10 cellular contexts compared by ENCODE assay signal in genomic region chr6:35368038-35368887, GRCh38. TPM values are rescaled to one million over a fixed set of nuclear protein-coding genes. Genes with fewer than 3 reads are reported as not detected.
A peak's percentile ranks its signal among the peaks of the same experiment; 100 is the strongest.
DNase-seq lines count a peak whose midpoint lies in the region; ATAC-seq and TF ChIP-seq lines count a peak whose summit lies in the region.
"Had no signal": no experiment of that assay in that cellular context is flagged by ENCODE, and none has a peak within 500 bp of the region (broad histone marks: within the 10 kb centered on the region; RNA-seq: fewer than 3 reads in every experiment).

No MANE protein-coding gene starts in this region.

- H3K4me1 Mint-ChIP-seq in CD8-positive, alpha-beta T cell (ENCODE audit: low read depth): peaks cover 65% of the 10 kb centered on the region
- H3K4me1 Mint-ChIP-seq in activated T-helper 1 cell treated with anti-CD3 and anti-CD28 coated beads, Interleukin-12 subunit alpha, Interleukin-12 subunit beta, Interleukin-2, Interleukin-4 antibody, amounts not matched to agents 30 ng/mL and 10 ng/mL and 1 ng/mL, durations not matched to agents 14 hours and 24 hours and 36 hours (ENCODE audit: low read depth): peaks cover 56% of the 10 kb centered on the region

- no peaks in the 10 kb centered on the region for H3K9me3 ChIP-seq in CD8-positive, alpha-beta T cell (ENCODE audit: low read length)
- no peaks in the 10 kb centered on the region for H3K9me3 ChIP-seq in mucosa of descending colon
- H3K9me3 ChIP-seq: uterus had no signal

- no peaks in the 10 kb centered on the region for H3K27me3 Mint-ChIP-seq in CD8-positive, alpha-beta T cell (ENCODE audit: low read depth)
- no peaks in the 10 kb centered on the region for H3K27me3 Mint-ChIP-seq in activated T-helper 1 cell treated with anti-CD3 and anti-CD28 coated beads, Interleukin-12 subunit alpha, Interleukin-12 subunit beta, Interleukin-2, Interleukin-4 antibody, amounts not matched to agents 30 ng/mL and 10 ng/mL and 1 ng/mL, durations not matched to agents 14 hours and 24 hours and 36 hours (ENCODE audit: insufficient read depth)

- peaks cover 41% of the 10 kb centered on the region for H3K4me1 ChIP-seq in CD8-positive, alpha-beta T cell (ENCODE audit: insufficient read depth, low read length)
- H3K4me1 ChIP-seq in mucosa of descending colon (ENCODE audit: low read depth): peaks cover 24% of the 10 kb centered on the region
- H3K4me1 ChIP-seq: uterus had no signal

- CTCF ChIA-PET in CD8-positive, alpha-beta T cell (lab: Charles Lee): interaction anchor here (0.8 to 1.6 kb wide), 3 partner anchors 9 to 100 kb away, joined by 3 to 7 read pairs (median 4); partner anchors contain the start of genes DEF6 and RPL10A

- no peaks in the 10 kb centered on the region for H3K27me3 ChIP-seq in CD8-positive, alpha-beta T cell (ENCODE audit: insufficient read depth, low read length)
- H3K27me3 ChIP-seq: uterus had no signal

- peak overlapping the region; percentile 81 for H3K27ac Mint-ChIP-seq in CD8-positive, alpha-beta T cell
- H3K27ac Mint-ChIP-seq in activated T-helper 1 cell treated with anti-CD3 and anti-CD28 coated beads, Interleukin-12 subunit alpha, Interleukin-12 subunit beta, Interleukin-2, Interleukin-4 antibody, amounts not matched to agents 30 ng/mL and 10 ng/mL and 1 ng/mL, durations not matched to agents 14 hours and 24 hours and 36 hours: peak overlapping the region; percentile 50

- ATAC-seq in CD8-positive, alpha-beta T cell: peak; percentile 44
- ATAC-seq in HG02610 (IDR thresholded peaks at IDR 0.05; ENCODE audit: unreplicated experiment) (peak; percentile 34), mucosa of descending colon (peak; percentile 70), GM18909 (IDR thresholded peaks at IDR 0.05; ENCODE audit: poor library complexity, unreplicated experiment) (no peak), GM21717 (IDR thresholded peaks at IDR 0.05; ENCODE audit: unreplicated experiment) (no peak), HG02763 (IDR thresholded peaks at IDR 0.05; ENCODE audit: unreplicated experiment) (no peak)

- no peaks in the 10 kb centered on the region for H3K9me3 Mint-ChIP-seq in CD8-positive, alpha-beta T cell
- H3K9me3 Mint-ChIP-seq in activated T-helper 1 cell treated with anti-CD3 and anti-CD28 coated beads, Interleukin-12 subunit alpha, Interleukin-12 subunit beta, Interleukin-2, Interleukin-4 antibody, amounts not matched to agents 30 ng/mL and 10 ng/mL and 1 ng/mL, durations not matched to agents 14 hours and 24 hours and 36 hours: no peaks in the 10 kb centered on the region

- POLR2A ChIA-PET in CD8-positive, alpha-beta T cell (lab: Charles Lee): interaction anchor here (1.0 to 1.2 kb wide), 2 partner anchors 20 to 110 kb away, joined by 3 to 4 read pairs; no protein-coding TSS in a partner anchor

- H3K4me3 ChIP-seq in CD8-positive, alpha-beta T cell (ENCODE audit: low read depth, low read length): no peak overlapping the region
- no peak overlapping the region for H3K4me3 ChIP-seq in mucosa of descending colon
- H3K4me3 ChIP-seq: uterus had no signal

- H3K36me3 Mint-ChIP-seq in CD8-positive, alpha-beta T cell: peaks cover 18% of the 10 kb centered on the region
- peaks cover 32% of the 10 kb centered on the region for H3K36me3 Mint-ChIP-seq in activated T-helper 1 cell treated with anti-CD3 and anti-CD28 coated beads, Interleukin-12 subunit alpha, Interleukin-12 subunit beta, Interleukin-2, Interleukin-4 antibody, amounts not matched to agents 30 ng/mL and 10 ng/mL and 1 ng/mL, durations not matched to agents 14 hours and 24 hours and 36 hours (ENCODE audit: low read depth)

- no peak overlapping the region for H3K27ac ChIP-seq in CD8-positive, alpha-beta T cell (ENCODE audit: low read depth, low read length)
- H3K27ac ChIP-seq: uterus had no signal

- intact Hi-C loops in CD8-positive, alpha-beta T cell (cut with DNase I, micrococcal nuclease): no loop called here
- intact Hi-C loops in activated T-helper 1 cell treated with anti-CD3 and anti-CD28 coated beads, Interleukin-12 subunit alpha, Interleukin-12 subunit beta, Interleukin-2, Interleukin-4 antibody, amounts not matched to agents 30 ng/mL and 10 ng/mL and 1 ng/mL, durations not matched to agents 14 hours and 24 hours and 36 hours (cut with micrococcal nuclease): loop anchor here (1.0 to 2.0 kb wide), 5 partner anchors 26 to 84 kb away; partner anchors contain the start of genes FANCE and PPARD
- intact Hi-C loops in mucosa of descending colon (cut with DNase I, micrococcal nuclease): no loop called here

- H3K36me3 ChIP-seq in CD8-positive, alpha-beta T cell (ENCODE audit: insufficient read depth, low read length): no peaks in the 10 kb centered on the region
- no peaks in the 10 kb centered on the region for H3K36me3 ChIP-seq in mucosa of descending colon (ENCODE audit: low read depth)
- H3K36me3 ChIP-seq: uterus had no signal

- H3K4me3 Mint-ChIP-seq in CD8-positive, alpha-beta T cell: peak overlapping the region; percentile 53
- H3K4me3 Mint-ChIP-seq in activated T-helper 1 cell treated with anti-CD3 and anti-CD28 coated beads, Interleukin-12 subunit alpha, Interleukin-12 subunit beta, Interleukin-2, Interleukin-4 antibody, amounts not matched to agents 30 ng/mL and 10 ng/mL and 1 ng/mL, durations not matched to agents 14 hours and 24 hours and 36 hours: no peak overlapping the region

- TF ChIP-seq CTCF in CD8-positive, alpha-beta T cell (IDR thresholded peaks at IDR 0.05): no peak
- no peak for TF ChIP-seq CTCF in mucosa of descending colon (IDR thresholded peaks at IDR 0.05)

- no peak for DNase-seq in CD8-positive, alpha-beta T cell
- DNase-seq in activated T-helper 1 cell treated with anti-CD3 and anti-CD28 coated beads, Interleukin-12 subunit alpha, Interleukin-12 subunit beta, Interleukin-2, Interleukin-4 antibody, amounts not matched to agents 30 ng/mL and 10 ng/mL and 1 ng/mL, durations not matched to agents 14 hours and 24 hours and 36 hours (ENCODE audit: low spot score): peak; percentile 20
- DNase-seq in mucosa of descending colon: no peak
- DNase-seq in activated CD4-positive, CD25-positive, alpha-beta regulatory T cell treated with anti-CD3 and anti-CD28 coated beads, Interleukin-2, amount 50 U/mL, for 72 hours: no peak
- DNase-seq: NCI-H2171, uterus had no signal

RNA-seq across cellular contexts. Expression of gene PPARD, which starts 25.9 kb away (rescaled TPM):
- 10 to 100 TPM; 20.0 to 21.5 TPM for total RNA-seq in CD8-positive, alpha-beta T cell
- total RNA-seq in activated T-helper 1 cell treated with anti-CD3 and anti-CD28 coated beads, Interleukin-12 subunit alpha, Interleukin-12 subunit beta, Interleukin-2, Interleukin-4 antibody, amounts not matched to agents 30 ng/mL and 10 ng/mL and 1 ng/mL, durations not matched to agents 14 hours and 24 hours and 36 hours: 17.4 and 18.8 TPM in 2 replicates
- total RNA-seq in mucosa of descending colon: 10 to 100 TPM; 44.4 to 66.7 (median 65.6) TPM

Comparison
In these comparisons a context has a peak if more than half of its experiments do, and no peak if none do; other contexts are left out.
1. ATAC-seq: peak in CD8-positive, alpha-beta T cell (single experiment), HG02610 (single experiment) and mucosa of descending colon (single experiment); none in GM18909 (single experiment), GM21717 (single experiment) and HG02763 (single experiment).